ENCODE assay signal across 8 cellular contexts in the genomic region with DNA sequence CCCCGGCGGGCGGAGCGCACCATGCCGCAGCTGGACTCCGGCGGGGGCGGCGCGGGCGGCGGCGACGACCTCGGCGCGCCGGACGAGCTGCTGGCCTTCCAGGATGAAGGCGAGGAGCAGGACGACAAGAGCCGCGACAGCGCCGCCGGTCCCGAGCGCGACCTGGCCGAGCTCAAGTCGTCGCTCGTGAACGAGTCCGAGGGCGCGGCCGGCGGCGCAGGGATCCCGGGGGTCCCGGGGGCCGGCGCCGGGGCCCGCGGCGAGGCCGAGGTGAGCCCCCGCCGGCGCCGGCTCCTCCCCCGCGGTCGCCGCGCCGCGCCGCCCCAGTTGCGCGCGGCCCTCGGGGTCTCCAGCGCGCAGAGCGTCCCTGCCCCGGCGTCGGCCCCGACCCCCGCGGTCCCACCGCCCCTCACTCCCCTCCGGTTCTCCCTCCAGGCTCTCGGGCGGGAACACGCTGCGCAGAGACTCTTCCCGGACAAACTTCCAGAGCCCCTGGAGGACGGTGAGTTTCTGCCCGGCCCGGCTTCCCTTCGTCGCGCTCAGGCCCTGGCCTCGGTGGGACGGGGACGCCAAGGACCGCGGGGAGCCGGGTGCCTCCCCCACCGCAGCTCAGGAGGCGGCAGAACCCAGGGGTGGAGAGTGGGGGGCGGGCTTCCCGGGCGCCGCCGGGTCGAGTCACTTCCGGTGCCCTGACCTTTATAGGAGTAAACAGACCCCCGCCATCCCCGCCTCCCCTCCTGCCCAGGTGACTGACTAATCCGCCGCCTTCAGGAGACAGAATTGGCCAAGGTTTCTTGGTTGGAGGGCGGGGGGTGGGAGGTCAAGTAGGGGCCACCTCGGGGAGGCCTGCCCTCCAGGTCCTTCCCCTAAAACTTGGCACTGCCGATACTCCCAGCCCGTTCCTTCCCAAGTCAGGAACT. TPM values are rescaled to one million over a fixed set of nuclear protein-coding genes. Genes with fewer than 3 reads are reported as not detected.
DNase-seq lines count a peak whose midpoint lies in the region; ATAC-seq and TF ChIP-seq lines count a peak whose summit lies in the region.

No MANE protein-coding gene starts in this region.

- intact Hi-C loops in left ventricle myocardium superior (cut with micrococcal nuclease), result no loop called here

- H3K4me3 ChIP-seq in cardiac muscle cell (peak overlapping the region; percentile 61), iPS-11a (ENCODE audit: low read depth, low read length) (peak overlapping the region; percentile 67)

- H3K27me3 ChIP-seq in cardiac muscle cell, result peaks cover 19% of the 10 kb centered on the region

- no peaks in the 10 kb centered on the region for H3K36me3 ChIP-seq in cardiac muscle cell

- no peaks in the 10 kb centered on the region for H3K4me1 ChIP-seq in cardiac muscle cell (ENCODE audit: low read depth)

- H3K9me3 ChIP-seq in cardiac muscle cell (ENCODE audit: low read depth), result no peaks in the 10 kb centered on the region

- TF ChIP-seq CTCF in cardiac muscle cell (IDR thresholded peaks at IDR 0.05; ENCODE audit: low read depth, low read length), result no peak

- H3K27ac ChIP-seq in cardiac muscle cell, result peak overlapping the region; percentile 73

- no peak for ATAC-seq in left ventricle myocardium superior
- ATAC-seq in HG03097 (IDR thresholded peaks at IDR 0.05; ENCODE audit: low FRiP score, unreplicated experiment), result no peak

- peak in 1 of 2 donors; percentile 65 for DNase-seq in cardiac muscle cell (ENCODE audit: low read depth in 1 of 2, low spot score in 1 of 2)
- no peak for DNase-seq in left ventricle myocardium superior
- peak; percentile 63 for DNase-seq in NCI-H69 (lab: John Stamatoyannopoulos, UW)
- DNase-seq in activated effector memory CD4-positive, alpha-beta T cell treated with Interleukin-2 at 50 U/mL for 16 hours, result peak; percentile 75
- DNase-seq in stimulated activated CD4-positive, alpha-beta T cell treated with anti-CD3 and anti-CD28 coated beads, Interleukin-1b, Interleukin-23, amount 100 ng/mL, for 48 hours, result peak; percentile 79
- DNase-seq in NCI-H2171 (lab: John Stamatoyannopoulos, UW), result no peak

RNA-seq across cellular contexts. Expression of gene TCF7, which starts 0.7 kb away (rescaled TPM):
- total RNA-seq in cardiac muscle cell (12.7 and 28.9 TPM in 2 replicates), left ventricle myocardium superior (3.4 TPM)
- 6.8 and 12.0 TPM in 2 replicates for polyA plus RNA-seq in cardiac muscle cell

Comparison
In these comparisons a context has a peak if more than half of its experiments do, and no peak if none do; other contexts are left out.
1. DNase-seq: peak in NCI-H69 (single experiment), activated effector memory CD4-positive, alpha-beta T cell treated with Interleukin-2 at 50 U/mL for 16 hours (single experiment) and stimulated activated CD4-positive, alpha-beta T cell treated with anti-CD3 and anti-CD28 coated beads, Interleukin-1b, Interleukin-23, amount 100 ng/mL, for 48 hours (single experiment); none in left ventricle myocardium superior (single experiment) and NCI-H2171 (single experiment).